Comparison of ENCODE assay signal across 1 cellular context in the genomic region with DNA sequence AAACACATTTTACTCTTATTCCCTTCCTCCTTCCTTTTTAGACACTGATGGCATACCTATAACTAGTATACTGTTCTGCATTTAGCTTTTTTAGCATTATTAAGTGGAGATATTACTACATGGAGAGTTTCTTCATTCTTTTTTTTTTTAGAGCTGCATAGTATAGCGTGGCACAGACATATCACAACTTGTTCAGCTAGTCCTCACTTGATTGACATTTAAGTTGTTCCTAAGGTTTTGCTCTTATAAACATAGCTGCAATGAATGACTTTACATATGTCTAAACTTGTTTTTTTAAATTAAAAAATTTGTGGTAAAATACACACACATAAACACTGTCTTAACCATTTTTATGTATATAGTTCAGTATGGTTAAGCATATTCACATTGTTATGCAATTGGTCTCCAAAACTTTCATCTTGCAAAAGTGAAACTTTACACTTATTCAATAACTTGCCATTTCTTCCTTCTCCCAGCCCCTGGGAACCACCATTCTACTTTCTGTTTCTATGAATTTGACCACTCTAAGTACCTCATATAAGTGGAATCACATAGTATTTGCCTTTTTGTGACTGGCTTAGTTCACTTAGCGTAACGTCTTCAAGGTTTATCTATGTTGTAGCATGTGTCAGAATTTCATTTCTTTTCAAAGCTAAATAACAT.
TF ChIP-seq lines count a peak whose summit lies in the region.

No MANE protein-coding gene starts in this region.

TF ChIP-seq in GM12878, 131 proteins besides CTCF, POLR2A, EP300 and RAD21:
- TF ChIP-seq RUNX3 (IDR thresholded peaks at IDR 0.05; ENCODE audit: low read length) (peak; percentile 55; the same call in 1 of the 2 replicates), TCF3 (IDR thresholded peaks at IDR 0.05; ENCODE audit: borderline replicate concordance, insufficient read depth, low read depth, low read length) (no peak), SMARCA5 (IDR thresholded peaks at IDR 0.05) (no peak), IKZF2 (IDR thresholded peaks at IDR 0.05) (peak in 1 of 2 experiments; percentile 27; a peak in 2 of 4 replicates), NR2C1 (IDR thresholded peaks at IDR 0.05) (no peak), ZNF24 (IDR thresholded peaks at IDR 0.05) (peak; percentile 80), ZNF217 (IDR thresholded peaks at IDR 0.05) (no peak)
- TF ChIP-seq, protein P1, sequence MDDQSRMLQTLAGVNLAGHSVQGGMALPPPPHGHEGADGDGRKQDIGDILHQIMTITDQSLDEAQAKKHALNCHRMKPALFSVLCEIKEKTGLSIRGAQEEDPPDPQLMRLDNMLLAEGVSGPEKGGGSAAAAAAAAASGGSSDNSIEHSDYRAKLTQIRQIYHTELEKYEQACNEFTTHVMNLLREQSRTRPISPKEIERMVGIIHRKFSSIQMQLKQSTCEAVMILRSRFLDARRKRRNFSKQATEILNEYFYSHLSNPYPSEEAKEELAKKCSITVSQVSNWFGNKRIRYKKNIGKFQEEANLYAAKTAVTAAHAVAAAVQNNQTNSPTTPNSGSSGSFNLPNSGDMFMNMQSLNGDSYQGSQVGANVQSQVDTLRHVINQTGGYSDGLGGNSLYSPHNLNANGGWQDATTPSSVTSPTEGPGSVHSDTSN (IDR thresholded peaks at IDR 0.05; ENCODE audit: insufficient replicate concordance, low read depth, low read length), result no peak
- TF ChIP-seq, protein P2, sequence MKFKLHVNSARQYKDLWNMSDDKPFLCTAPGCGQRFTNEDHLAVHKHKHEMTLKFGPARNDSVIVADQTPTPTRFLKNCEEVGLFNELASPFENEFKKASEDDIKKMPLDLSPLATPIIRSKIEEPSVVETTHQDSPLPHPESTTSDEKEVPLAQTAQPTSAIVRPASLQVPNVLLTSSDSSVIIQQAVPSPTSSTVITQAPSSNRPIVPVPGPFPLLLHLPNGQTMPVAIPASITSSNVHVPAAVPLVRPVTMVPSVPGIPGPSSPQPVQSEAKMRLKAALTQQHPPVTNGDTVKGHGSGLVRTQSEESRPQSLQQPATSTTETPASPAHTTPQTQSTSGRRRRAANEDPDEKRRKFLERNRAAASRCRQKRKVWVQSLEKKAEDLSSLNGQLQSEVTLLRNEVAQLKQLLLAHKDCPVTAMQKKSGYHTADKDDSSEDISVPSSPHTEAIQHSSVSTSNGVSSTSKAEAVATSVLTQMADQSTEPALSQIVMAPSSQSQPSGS (IDR thresholded peaks at IDR 0.05; ENCODE audit: low read length), result peak; percentile 16; the same call in 1 of the 2 replicates
- TF ChIP-seq, protein P3, sequence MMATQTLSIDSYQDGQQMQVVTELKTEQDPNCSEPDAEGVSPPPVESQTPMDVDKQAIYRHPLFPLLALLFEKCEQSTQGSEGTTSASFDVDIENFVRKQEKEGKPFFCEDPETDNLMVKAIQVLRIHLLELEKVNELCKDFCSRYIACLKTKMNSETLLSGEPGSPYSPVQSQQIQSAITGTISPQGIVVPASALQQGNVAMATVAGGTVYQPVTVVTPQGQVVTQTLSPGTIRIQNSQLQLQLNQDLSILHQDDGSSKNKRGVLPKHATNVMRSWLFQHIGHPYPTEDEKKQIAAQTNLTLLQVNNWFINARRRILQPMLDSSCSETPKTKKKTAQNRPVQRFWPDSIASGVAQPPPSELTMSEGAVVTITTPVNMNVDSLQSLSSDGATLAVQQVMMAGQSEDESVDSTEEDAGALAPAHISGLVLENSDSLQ (IDR thresholded peaks at IDR 0.05), result no peak
